ENCODE assay signal across 8 cellular contexts in genomic region chr5:120464627-120465280, GRCh38. TPM values are rescaled to one million over a fixed set of nuclear protein-coding genes. Genes with fewer than 3 reads are reported as not detected.
DNase-seq lines count a peak whose midpoint lies in the region; ATAC-seq and TF ChIP-seq lines count a peak whose summit lies in the region.

No MANE protein-coding gene starts in this region.

- H3K4me3 ChIP-seq in AG09309 (ENCODE audit: control insufficient read depth, low read depth, low read length) (peak overlapping the region; percentile 98), H7 (ENCODE audit: insufficient read depth, low read depth, low read length) (peak overlapping the region; percentile 48), neural progenitor cell (peak overlapping the region; percentile 68)

- CTCF ChIA-PET in WTC11 (lab: Charles Lee): interaction anchor here (1.3 kb wide), 1 partner anchor 67 kb away, joined by 6 read pairs; no protein-coding TSS in a partner anchor

- H3K27ac ChIP-seq in foreskin keratinocyte (no peak overlapping the region), neural progenitor cell (no peak overlapping the region)

- no peaks in the 10 kb centered on the region for H3K9me3 ChIP-seq in neural progenitor cell (ENCODE audit: low read depth)

- H3K79me2 ChIP-seq in neural progenitor cell (ENCODE audit: low read depth): no peaks in the 10 kb centered on the region

- POLR2A ChIA-PET in WTC11 (lab: Charles Lee): no interaction called here

- H3K36me3 Mint-ChIP-seq in WTC11 (no peaks in the 10 kb centered on the region), neural progenitor cell (no peaks in the 10 kb centered on the region)

- H3K4me2 ChIP-seq in neural progenitor cell: peak overlapping the region; percentile 97

- peaks cover 42% of the 10 kb centered on the region for H3K27me3 ChIP-seq in H7 (ENCODE audit: control insufficient read depth, insufficient read depth, low read length)
- H3K27me3 ChIP-seq in foreskin keratinocyte: peaks cover 64% of the 10 kb centered on the region
- peaks cover 54% of the 10 kb centered on the region for H3K27me3 ChIP-seq in neural progenitor cell

- H3K27me3 Mint-ChIP-seq in WTC11 (ENCODE audit: low read depth) (peaks cover 51% of the 10 kb centered on the region), neural progenitor cell (ENCODE audit: insufficient read depth, low read depth) (no peaks in the 10 kb centered on the region)

- H3K27ac Mint-ChIP-seq in WTC11 (no peak overlapping the region), neural progenitor cell (no peak overlapping the region)

- no peak for TF ChIP-seq CTCF in AG09309 (IDR thresholded peaks at IDR 0.05; ENCODE audit: control insufficient read depth, insufficient read depth, low read depth, low read length, missing control alignments)
- no peak for TF ChIP-seq CTCF in WTC11 (IDR thresholded peaks at IDR 0.05)
- no peak for TF ChIP-seq CTCF in foreskin keratinocyte (conservative IDR thresholded peaks at IDR 0.05)
- TF ChIP-seq CTCF in neural progenitor cell (IDR thresholded peaks at IDR 0.05): no peak

- no peaks in the 10 kb centered on the region for H3K9me3 Mint-ChIP-seq in WTC11
- no peaks in the 10 kb centered on the region for H3K9me3 Mint-ChIP-seq in neural progenitor cell

- H3F3A ChIP-seq in neural progenitor cell (ENCODE audit: low read depth): peaks cover 17% of the 10 kb centered on the region

- no peak overlapping the region for H3K9ac ChIP-seq in neural progenitor cell

- H2AFZ ChIP-seq in neural progenitor cell (replicated peaks): peak overlapping the region; percentile 87

- no peaks in the 10 kb centered on the region for H3K36me3 ChIP-seq in H7 (replicated peaks; ENCODE audit: control insufficient read depth, insufficient read depth, low read length)
- no peaks in the 10 kb centered on the region for H3K36me3 ChIP-seq in neural progenitor cell

- H3K4me1 ChIP-seq in foreskin keratinocyte (no peaks in the 10 kb centered on the region), neural progenitor cell (peaks cover 29% of the 10 kb centered on the region)

- DNase-seq in AG09309 (ENCODE audit: low read depth) (peak; percentile 42), H7 (peak; percentile 56), WTC11 (ENCODE audit: low spot score) (peak; percentile 35), foreskin keratinocyte (peak in 1 of 2 donors; percentile 26), neural progenitor cell (ENCODE audit: low spot score) (peak; percentile 41), OCI-M1 (lab: John Stamatoyannopoulos, UW) (no peak)

- H3K4me3 Mint-ChIP-seq in WTC11 (peak overlapping the region; percentile 80), neural progenitor cell (peak overlapping the region; percentile 91)

- peaks cover 13% of the 10 kb centered on the region for H3K4me1 Mint-ChIP-seq in WTC11
- H3K4me1 Mint-ChIP-seq in neural progenitor cell: peaks cover 26% of the 10 kb centered on the region

- peak; percentile 64 for ATAC-seq in WTC11
- ATAC-seq in foreskin keratinocyte: peak; percentile 42
- no peak for ATAC-seq in HG02763 (IDR thresholded peaks at IDR 0.05; ENCODE audit: unreplicated experiment)
- ATAC-seq in HG03354 (IDR thresholded peaks at IDR 0.05; ENCODE audit: poor library complexity, severe bottlenecking, unreplicated experiment): no peak

- peaks cover 5% of the 10 kb centered on the region for H4K20me1 ChIP-seq in neural progenitor cell (ENCODE audit: low read depth)

TF ChIP-seq in WTC11, 78 proteins besides CTCF, POLR2A, EP300 and RAD21:
- TF ChIP-seq MAX (CRISPR knock-in tag; IDR thresholded peaks at IDR 0.05) (peak; percentile 31; the same call in 1 of the 2 replicates), CBFB (CRISPR knock-in tag; IDR thresholded peaks at IDR 0.05; ENCODE audit: low read depth) (no peak)

RNA-seq across cellular contexts. Expression of gene PRR16, which starts 0.7 kb away (rescaled TPM):
- 0.67 TPM in 1 of 2 replicates, not detected in the other for total RNA-seq in H7 (2014; rRNA removed; shearing (Covaris generic))
- total RNA-seq in WTC11 (2021) (0.23 to 0.53 TPM (median 0.42 TPM) in 3 replicates), foreskin keratinocyte (0.07 TPM in 1 of 2 replicates, not detected in the other), neural progenitor cell (ENCODE audit: low replicate concordance) (0.12 TPM in 1 of 2 replicates, not detected in the other)
- polyA plus RNA-seq in foreskin keratinocyte: not detected in 2 replicates

Comparison
In these comparisons a context has a peak if more than half of its experiments do, and no peak if none do; other contexts are left out.
1. H3K4me3 ChIP-seq: peak in every context shown above with its lines; median percentile 98 in AG09309; 68 in neural progenitor cell; 48 in H7.
2. ATAC-seq: peak in WTC11 (single experiment) and foreskin keratinocyte (single experiment); none in HG02763 (single experiment) and HG03354 (single experiment).